1 cellular context compared by ENCODE assay signal in genomic region chr11:65539401-65540289, GRCh38.
TF ChIP-seq lines count a peak whose summit lies in the region.

No MANE protein-coding gene starts in this region.

TF ChIP-seq in WTC11, 78 proteins besides CTCF, POLR2A, EP300 and RAD21 (continued from another document and continues in another):
- TF ChIP-seq FOXK1 (CRISPR knock-in tag; IDR thresholded peaks at IDR 0.05) (peak; percentile 92), ZBTB43 (CRISPR knock-in tag; IDR thresholded peaks at IDR 0.05) (peak; percentile 94), SMAD3 (CRISPR knock-in tag; IDR thresholded peaks at IDR 0.05; ENCODE audit: borderline replicate concordance) (peak; percentile 81; the same call in 1 of the 2 replicates), E2F4 (CRISPR knock-in tag; IDR thresholded peaks at IDR 0.05; ENCODE audit: borderline replicate concordance, low read depth) (no peak), JUN (CRISPR knock-in tag; IDR thresholded peaks at IDR 0.05) (0 out of 2 replicates have a peak, but pooled peaks have one; percentile 37), SP1 (CRISPR knock-in tag; conservative IDR thresholded peaks at IDR 0.05) (peak; percentile 87), SMAD4 (CRISPR knock-in tag; IDR thresholded peaks at IDR 0.05) (0 out of 2 replicates have a peak, but pooled peaks have one; percentile 68), ZNF532 (CRISPR knock-in tag; IDR thresholded peaks at IDR 0.05; ENCODE audit: borderline replicate concordance) (no peak), HMGA2 (CRISPR knock-in tag; IDR thresholded peaks at IDR 0.05) (no peak), ATF2 (CRISPR knock-in tag; IDR thresholded peaks at IDR 0.05; ENCODE audit: borderline replicate concordance, low read depth) (no peak), ZNF425 (CRISPR knock-in tag; conservative IDR thresholded peaks at IDR 0.05) (no peak), GTF2I (CRISPR knock-in tag; conservative IDR thresholded peaks at IDR 0.05) (no peak), FOXP4 (CRISPR knock-in tag; IDR thresholded peaks at IDR 0.05) (peak; percentile 96), RELA (CRISPR knock-in tag; IDR thresholded peaks at IDR 0.05; ENCODE audit: borderline replicate concordance) (peak; percentile 90; the same call in 1 of the 2 replicates), STAT6 (CRISPR knock-in tag; conservative IDR thresholded peaks at IDR 0.05; ENCODE audit: low read depth) (no peak), TEAD4 (CRISPR knock-in tag; IDR thresholded peaks at IDR 0.05) (no peak; the same call in 1 of the 2 replicates), ELF4 (CRISPR knock-in tag; IDR thresholded peaks at IDR 0.05; ENCODE audit: low read depth) (peak; percentile 91; the same call in 1 of the 2 replicates), TP53 (CRISPR knock-in tag; IDR thresholded peaks at IDR 0.05) (peak; percentile 96; the same call in 1 of the 2 replicates), PRRX2 (CRISPR knock-in tag; IDR thresholded peaks at IDR 0.05) (no peak), RORB (CRISPR knock-in tag; IDR thresholded peaks at IDR 0.05) (no peak), PREB (CRISPR knock-in tag; IDR thresholded peaks at IDR 0.05; ENCODE audit: borderline replicate concordance) (no peak), ZNF219 (CRISPR knock-in tag; IDR thresholded peaks at IDR 0.05; ENCODE audit: borderline replicate concordance) (no peak; the same call in 1 of the 2 replicates), IRF2 (CRISPR knock-in tag; IDR thresholded peaks at IDR 0.05; ENCODE audit: borderline replicate concordance, low read depth) (no peak; the same call in 1 of the 2 replicates), GRHL2 (CRISPR knock-in tag; IDR thresholded peaks at IDR 0.05; ENCODE audit: insufficient replicate concordance, severe bottlenecking) (no peak), ZNF281 (CRISPR knock-in tag; IDR thresholded peaks at IDR 0.05) (no peak), NFYB (CRISPR knock-in tag; conservative IDR thresholded peaks at IDR 0.05; ENCODE audit: low read depth) (no peak), PRDM15 (CRISPR knock-in tag; IDR thresholded peaks at IDR 0.05) (no peak), MAX (CRISPR knock-in tag; IDR thresholded peaks at IDR 0.05) (peak; percentile 95)
